ENCODE assay signal across 8 cellular contexts in genomic region chr19:47035495-47036232, GRCh38. TPM values are rescaled to one million over a fixed set of nuclear protein-coding genes. Genes with fewer than 3 reads are reported as not detected.
DNase-seq lines count a peak whose midpoint lies in the region; ATAC-seq, FAIRE-seq and TF ChIP-seq lines count a peak whose summit lies in the region.

No MANE protein-coding gene starts in this region.

- CTCF ChIA-PET in BJ (lab: Yijun Ruan, JAX) = interaction anchor here (0.6 to 3.6 kb wide), 25 partner anchors 8 to 209 kb away, joined by 3 to 20 read pairs (median 6); partner anchors contain the start of genes NPAS1 and SAE1
- CTCF ChIA-PET in activated CD4-positive, alpha-beta memory T cell treated with anti-CD3 and anti-CD28 coated beads, Interleukin-2, amount 10 ng/mL, durations not matched to agents 7 days and 5 days (lab: Charles Lee) = interaction anchor here (0.7 to 5.0 kb wide), 24 partner anchors 10 to 313 kb away, joined by 3 to 35 read pairs (median 6); partner anchors contain the start of genes DHX34, SAE1 and ZC3H4

- H3K4me1 ChIP-seq in ectodermal cell (ENCODE audit: control insufficient read depth, insufficient read depth, low read length) (peaks cover 8% of the 10 kb centered on the region), lung (ENCODE audit: control insufficient read depth in 2 of 2, insufficient read depth in 2 of 2, low read length in 2 of 2) (peaks cover 0 to 3% of the 10 kb centered on the region in 2 donors)

- FAIRE-seq in GM19239 (lab: Jason Lieb, UNC) = peak; percentile 93

- H3K36me3 Mint-ChIP-seq in activated CD4-positive, alpha-beta memory T cell treated with anti-CD3 and anti-CD28 coated beads, Interleukin-2, amount 10 ng/mL, durations not matched to agents 7 days and 5 days (ENCODE audit: low read depth) = no peaks in the 10 kb centered on the region

- H3K27ac Mint-ChIP-seq in activated CD4-positive, alpha-beta memory T cell treated with anti-CD3 and anti-CD28 coated beads, Interleukin-2, amount 10 ng/mL, durations not matched to agents 7 days and 5 days = peak overlapping the region; percentile 37

- WGBS in ectodermal cell, 2 experiments = 5 to 6% methylated on average over 31 to 32 of the region's 34 CpGs
- 1% methylated on average over 34 of the region's 34 CpGs for WGBS in lung, 2 donors

- H3K9me3 ChIP-seq in ectodermal cell (ENCODE audit: control insufficient read depth, low read length) (no peaks in the 10 kb centered on the region), lung (ENCODE audit: control insufficient read depth in 2 of 2, insufficient read depth in 1 of 2, low read length in 1 of 2) (no peaks in the 10 kb centered on the region)

- peaks cover 18% of the 10 kb centered on the region for H3K27me3 Mint-ChIP-seq in activated CD4-positive, alpha-beta memory T cell treated with anti-CD3 and anti-CD28 coated beads, Interleukin-2, amount 10 ng/mL, durations not matched to agents 7 days and 5 days

- ATAC-seq in lung (ENCODE audit: insufficient read depth, low FRiP score) = peak; percentile 96

- peak overlapping the region; percentile 41 for H3K4me3 ChIP-seq in BJ (ENCODE audit: low read depth, low read length)
- peak overlapping the region; percentile 49 for H3K4me3 ChIP-seq in ectodermal cell (ENCODE audit: insufficient read depth, low read depth, low read length)
- peak overlapping the region; percentile 25 for H3K4me3 ChIP-seq in lung

- peak; percentile 42 for DNase-seq in BJ (ENCODE audit: low read depth)
- peak; percentile 98 for DNase-seq in GM19239 (ENCODE audit: insufficient read length, low spot score)
- peak; percentile 98 for DNase-seq in HK-2 (ENCODE audit: unreplicated experiment)
- DNase-seq in NCI-H82 treated with DMSO at 0.1 percent for 48 hours (lab: John Stamatoyannopoulos, UW; ENCODE audit: unreplicated experiment) = peak; percentile 80
- peak; percentile 95 for DNase-seq in activated CD4-positive, alpha-beta memory T cell treated with anti-CD3 and anti-CD28 coated beads, Interleukin-2, amount 10 ng/mL, durations not matched to agents 7 days and 5 days
- DNase-seq in lung (ENCODE audit: low spot score) = peak; percentile 92
- DNase-seq in stimulated activated CD4-positive, alpha-beta T cell treated with anti-CD3 and anti-CD28 coated beads, TNF-alpha, amount 100 ng/mL, for 24 hours (ENCODE audit: low read depth in 3 of 3) = peak; percentile 90 to 96 (median 91)

- peaks cover 22% of the 10 kb centered on the region for H3K4me1 Mint-ChIP-seq in activated CD4-positive, alpha-beta memory T cell treated with anti-CD3 and anti-CD28 coated beads, Interleukin-2, amount 10 ng/mL, durations not matched to agents 7 days and 5 days

- H3K4me3 Mint-ChIP-seq in activated CD4-positive, alpha-beta memory T cell treated with anti-CD3 and anti-CD28 coated beads, Interleukin-2, amount 10 ng/mL, durations not matched to agents 7 days and 5 days = peak overlapping the region; percentile 75

- POLR2A ChIA-PET in BJ (lab: Charles Lee) = no interaction called here
- POLR2A ChIA-PET in activated CD4-positive, alpha-beta memory T cell treated with anti-CD3 and anti-CD28 coated beads, Interleukin-2, amount 10 ng/mL, durations not matched to agents 7 days and 5 days (lab: Charles Lee) = interaction anchor here (0.6 to 1.6 kb wide), 10 partner anchors 12 to 239 kb away, joined by 3 to 7 read pairs (median 3); partner anchors contain the start of genes INAFM1, SAE1 and ZC3H4

- H3K36me3 ChIP-seq in BJ (ENCODE audit: control insufficient read depth, insufficient read depth, low read length) (no peaks in the 10 kb centered on the region; the same call in 1 of the 2 replicates), ectodermal cell (ENCODE audit: control insufficient read depth, insufficient read depth, low read length) (no peaks in the 10 kb centered on the region), lung (ENCODE audit: control insufficient read depth in 2 of 2, insufficient read depth in 2 of 2, low read length in 2 of 2) (no peaks in the 10 kb centered on the region)

- TF ChIP-seq CTCF in BJ (IDR thresholded peaks at IDR 0.05; ENCODE audit: insufficient read depth, low read depth, low read length) (peak; percentile 98), lung (IDR thresholded peaks at IDR 0.05; ENCODE audit: control extremely low read depth, extremely low read depth) (peak; percentile 88)

- H3K27me3 ChIP-seq in BJ (ENCODE audit: control insufficient read depth, insufficient read depth, low read length) = no peaks in the 10 kb centered on the region; the same call in 1 of the 2 replicates
- H3K27me3 ChIP-seq in ectodermal cell (ENCODE audit: control insufficient read depth, insufficient read depth, low read length, poor library complexity, severe bottlenecking) = peaks cover 4% of the 10 kb centered on the region
- H3K27me3 ChIP-seq in lung (ENCODE audit: control insufficient read depth, insufficient read depth) = no peaks in the 10 kb centered on the region

- no peaks in the 10 kb centered on the region for H3K9me3 Mint-ChIP-seq in activated CD4-positive, alpha-beta memory T cell treated with anti-CD3 and anti-CD28 coated beads, Interleukin-2, amount 10 ng/mL, durations not matched to agents 7 days and 5 days

- H3K27ac ChIP-seq in ectodermal cell (ENCODE audit: insufficient read depth, low read depth, low read length, poor library complexity, severe bottlenecking) = no peak overlapping the region
- peak overlapping the region in 1 of 2 donors; percentile 58 for H3K27ac ChIP-seq in lung (ENCODE audit: low read depth in 1 of 2, low read length in 1 of 2)

RNA-seq across cellular contexts. Expression of gene TMEM160, which starts 12.8 kb away (rescaled TPM):
- polyA plus RNA-seq in BJ (2011; rRNA removed) (11.8 and 11.9 TPM in 2 replicates), lung (10 to 100 TPM; 10.1 to 54.4 TPM)
- polyA minus RNA-seq in BJ (2011; rRNA and poly(A)+ RNA removed) = 1.6 and 4.1 TPM in 2 replicates
- 10 to 100 TPM; 56.2 to 56.3 TPM for total RNA-seq in activated CD4-positive, alpha-beta memory T cell treated with anti-CD3 and anti-CD28 coated beads, Interleukin-2, amount 10 ng/mL, durations not matched to agents 7 days and 5 days
- 23.4 TPM for polyA plus RNA-seq in ectodermal cell (2013, experiment 1 of 4)
- 23.7 TPM for polyA plus RNA-seq in ectodermal cell (2013, experiment 2 of 4)
- 43.2 TPM for polyA plus RNA-seq in ectodermal cell (2013, experiment 3 of 4)
- polyA plus RNA-seq in ectodermal cell (2013, experiment 4 of 4) = 38.7 TPM
- 10 to 100 TPM; 12.4 to 42.4 TPM for total RNA-seq in lung

RNA-seq across cellular contexts. Expression of gene NPAS1, which starts 16.0 kb away (rescaled TPM):
- polyA plus RNA-seq in BJ (2011; rRNA removed) = 2.6 and 4.6 TPM in 2 replicates
- 1.9 and 2.1 TPM in 2 replicates for polyA minus RNA-seq in BJ (2011; rRNA and poly(A)+ RNA removed)
- under 1 TPM; 0.20 to 0.48 TPM for total RNA-seq in activated CD4-positive, alpha-beta memory T cell treated with anti-CD3 and anti-CD28 coated beads, Interleukin-2, amount 10 ng/mL, durations not matched to agents 7 days and 5 days
- 6.0 TPM for polyA plus RNA-seq in ectodermal cell (2013, experiment 1 of 4)
- 8.2 TPM for polyA plus RNA-seq in ectodermal cell (2013, experiment 2 of 4)
- 5.7 TPM for polyA plus RNA-seq in ectodermal cell (2013, experiment 3 of 4)
- 6.0 TPM for polyA plus RNA-seq in ectodermal cell (2013, experiment 4 of 4)
- total RNA-seq in lung = 1 to 10 TPM in 1 of 2 donors, under 1 TPM in 1; 0.31 to 1.0 TPM
- 1 to 10 TPM in 1 of 2 donors, under 1 TPM in 1; 0.35 to 1.2 TPM for polyA plus RNA-seq in lung

Comparison
In these comparisons a context has a peak if more than half of its experiments do, and no peak if none do; other contexts are left out.
1. DNase-seq: peak in every context shown above with its lines; median percentile 98 in GM19239; 98 in HK-2; 95 in activated CD4-positive, alpha-beta memory T cell treated with anti-CD3 and anti-CD28 coated beads, Interleukin-2, amount 10 ng/mL, durations not matched to agents 7 days and 5 days; 92 in lung; 91 in stimulated activated CD4-positive, alpha-beta T cell treated with anti-CD3 and anti-CD28 coated beads, TNF-alpha, amount 100 ng/mL, for 24 hours; 80 in NCI-H82 treated with DMSO at 0.1 percent for 48 hours; 42 in BJ.